Comparison of ENCODE assay signal across 8 cellular contexts in the genomic region with DNA sequence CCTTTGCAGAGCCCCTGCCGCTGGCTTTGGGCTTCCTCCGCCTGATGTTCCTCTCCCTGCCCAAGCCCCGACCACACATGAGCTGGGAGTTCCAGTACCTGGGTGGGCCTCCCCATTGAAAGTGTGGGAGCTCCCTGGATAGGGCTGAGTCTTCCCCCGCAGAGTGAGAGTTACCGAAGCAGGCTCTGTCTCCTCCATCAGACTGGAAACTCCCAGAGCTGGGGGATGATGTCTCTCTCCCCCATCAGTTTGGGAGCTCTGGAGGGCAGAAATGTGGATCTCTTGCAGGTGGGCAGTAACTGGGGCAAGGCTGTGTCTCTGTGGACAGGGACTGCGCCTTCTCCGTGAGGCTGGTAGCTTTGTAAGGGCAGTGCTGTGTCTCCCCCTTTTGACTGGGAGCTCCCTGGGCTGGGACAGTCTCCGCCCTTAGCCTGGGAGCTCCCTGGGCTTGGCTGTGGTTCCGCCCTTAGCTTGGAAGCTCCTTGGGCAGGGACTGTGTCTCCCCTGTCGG. TPM values are rescaled to one million over a fixed set of nuclear protein-coding genes. Genes with fewer than 3 reads are reported as not detected.
A peak's percentile ranks its signal among the peaks of the same experiment; 100 is the strongest.
DNase-seq lines count a peak whose midpoint lies in the region; ATAC-seq and TF ChIP-seq lines count a peak whose summit lies in the region.

No MANE protein-coding gene starts in this region.

- ATAC-seq in stimulated activated memory B cell treated with anti-CD40 and anti-IgM and Interleukin-4, amounts not matched to agents 10 μg/mL and 1 μg/mL and 100 μg/mL, for 72 hours = no peak
- ATAC-seq in HG03196 (IDR thresholded peaks at IDR 0.05; ENCODE audit: unreplicated experiment) = no peak

- peak overlapping the region; percentile 90 for H3K4me3 ChIP-seq in Caco-2 (ENCODE audit: low read depth, low read length)

- H3K27me3 Mint-ChIP-seq in Caco-2 (ENCODE audit: insufficient read depth, unreplicated experiment) = no peaks in the 10 kb centered on the region
- no peaks in the 10 kb centered on the region for H3K27me3 Mint-ChIP-seq in stimulated activated memory B cell treated with anti-CD40 and anti-IgM and Interleukin-4, amounts not matched to agents 10 μg/mL and 1 μg/mL and 100 μg/mL, for 72 hours

- H3K9me3 ChIP-seq in Caco-2 = no peaks in the 10 kb centered on the region

- CTCF ChIA-PET in Caco-2 (lab: Charles Lee) = interaction anchor here (0.8 to 1.5 kb wide), 2 partner anchors 119 to 120 kb away, joined by 3 read pairs; a partner anchor contains a TSS

- POLR2A ChIA-PET in Caco-2 (lab: Charles Lee) = interaction anchor here (1.0 kb wide), 1 partner anchor 53 kb away, joined by 5 read pairs; a partner anchor contains a TSS

- TF ChIP-seq CTCF in Caco-2 (IDR thresholded peaks at IDR 0.05; ENCODE audit: insufficient read depth in 1 of 2, low read depth in 1 of 2, low read length in 1 of 2, severe bottlenecking in 1 of 2, unreplicated experiment in 1 of 2) = no peak

- H3K4me1 ChIP-seq in Caco-2 = 0 out of 2 replicates have a peak, but pooled peaks cover 6% of the 10 kb centered on the region

- H3K4me3 Mint-ChIP-seq in Caco-2 (ENCODE audit: unreplicated experiment) = peak overlapping the region; percentile 71
- peak overlapping the region; percentile 99 for H3K4me3 Mint-ChIP-seq in stimulated activated memory B cell treated with anti-CD40 and anti-IgM and Interleukin-4, amounts not matched to agents 10 μg/mL and 1 μg/mL and 100 μg/mL, for 72 hours

- intact Hi-C loops in Caco-2 (cut with micrococcal nuclease; ENCODE audit: unreplicated experiment) = loop anchor here (2.0 kb wide), 1 partner anchor 72 kb away; no protein-coding TSS in a partner anchor

- no TSS peak for BruUV-seq in Caco-2 (replicated peaks; lab: Mats Ljungman, UMichigan)

- no peaks in the 10 kb centered on the region for H3K27me3 ChIP-seq in Caco-2 (replicated peaks; ENCODE audit: control insufficient read depth, insufficient read depth, low read length)

- peak overlapping the region; percentile 42 for H3K27ac Mint-ChIP-seq in Caco-2 (ENCODE audit: unreplicated experiment)
- peak overlapping the region; percentile 95 for H3K27ac Mint-ChIP-seq in stimulated activated memory B cell treated with anti-CD40 and anti-IgM and Interleukin-4, amounts not matched to agents 10 μg/mL and 1 μg/mL and 100 μg/mL, for 72 hours

- H3K36me3 Mint-ChIP-seq in Caco-2 (ENCODE audit: insufficient read depth, unreplicated experiment) = peaks cover 21% of the 10 kb centered on the region
- peaks cover 13% of the 10 kb centered on the region for H3K36me3 Mint-ChIP-seq in stimulated activated memory B cell treated with anti-CD40 and anti-IgM and Interleukin-4, amounts not matched to agents 10 μg/mL and 1 μg/mL and 100 μg/mL, for 72 hours

- no peaks in the 10 kb centered on the region for H3K9me3 Mint-ChIP-seq in Caco-2 (ENCODE audit: unreplicated experiment)
- no peaks in the 10 kb centered on the region for H3K9me3 Mint-ChIP-seq in stimulated activated memory B cell treated with anti-CD40 and anti-IgM and Interleukin-4, amounts not matched to agents 10 μg/mL and 1 μg/mL and 100 μg/mL, for 72 hours

- in situ Hi-C loops in T47D (cut with HindIII; ENCODE audit: low pct_unique_long_range_greater_than_20kb, low sequenced_read_pairs) = no loop called here

- no peaks in the 10 kb centered on the region for H3K4me1 Mint-ChIP-seq in Caco-2 (ENCODE audit: low read depth, unreplicated experiment)
- H3K4me1 Mint-ChIP-seq in stimulated activated memory B cell treated with anti-CD40 and anti-IgM and Interleukin-4, amounts not matched to agents 10 μg/mL and 1 μg/mL and 100 μg/mL, for 72 hours = peaks cover 23% of the 10 kb centered on the region

- no peak for DNase-seq in Caco-2
- peak; percentile 47 for DNase-seq in M059J (ENCODE audit: low read depth)
- DNase-seq in T47D (ENCODE audit: low read depth in 1 of 2, low spot score in 1 of 2) = peak; percentile 46 to 58
- peak; percentile 57 for DNase-seq in iris pigment epithelial cell (ENCODE audit: low read depth)
- no peak for DNase-seq in NAMALWA (ENCODE audit: low spot score)
- DNase-seq in activated CD4-positive, alpha-beta T cell treated with anti-CD3 and anti-CD28 coated beads for 48 hours = no peak

- H3K36me3 ChIP-seq in Caco-2 (ENCODE audit: control insufficient read depth, insufficient read depth, low read length) = peaks cover 2% of the 10 kb centered on the region

RNA-seq across cellular contexts. Expression of a gene that starts 0.8 kb away (rescaled TPM):
- total RNA-seq in Caco-2 (2022) = 41.1 and 43.0 TPM in 2 replicates
- total RNA-seq in M059J (2014; rRNA removed; shearing (Covaris generic)) = 14.5 and 20.9 TPM in 2 replicates

RNA-seq across cellular contexts. Expression of a gene that starts 14.9 kb away (rescaled TPM):
- total RNA-seq in Caco-2 (2022) = 0.72 TPM in 1 of 2 replicates, not detected in the other
- 2.8 TPM in 1 of 2 replicates, not detected in the other for total RNA-seq in M059J (2014; rRNA removed; shearing (Covaris generic))

RNA-seq across cellular contexts. Expression of a gene that starts 47.1 kb away (rescaled TPM):
- total RNA-seq in Caco-2 (2022) = 48.2 and 49.4 TPM in 2 replicates
- 18.2 and 25.1 TPM in 2 replicates for total RNA-seq in M059J (2014; rRNA removed; shearing (Covaris generic))

RNA-seq across cellular contexts. Expression of a gene that starts 47.2 kb away (rescaled TPM):
- total RNA-seq in Caco-2 (2022) = 17.3 and 17.4 TPM in 2 replicates
- 2.3 and 3.2 TPM in 2 replicates for total RNA-seq in M059J (2014; rRNA removed; shearing (Covaris generic))

RNA-seq across cellular contexts. Expression of a gene that starts 53.0 kb away (rescaled TPM):
- total RNA-seq in Caco-2 (2022) = 11.5 and 13.4 TPM in 2 replicates
- 1.5 and 3.1 TPM in 2 replicates for total RNA-seq in M059J (2014; rRNA removed; shearing (Covaris generic))

Comparison
In these comparisons a context has a peak if more than half of its experiments do, and no peak if none do; other contexts are left out.
1. DNase-seq: peak in M059J (single experiment), T47D (2 of 2) and iris pigment epithelial cell (single experiment); none in Caco-2 (0 of 2), NAMALWA (single experiment) and activated CD4-positive, alpha-beta T cell treated with anti-CD3 and anti-CD28 coated beads for 48 hours (single experiment).